In genomic region chr7:22445140-22445722, GRCh38 we compare ENCODE assay signal across 8 cellular contexts. TPM values are rescaled to one million over a fixed set of nuclear protein-coding genes. Genes with fewer than 3 reads are reported as not detected.
DNase-seq lines count a peak whose midpoint lies in the region; ATAC-seq and TF ChIP-seq lines count a peak whose summit lies in the region.

No MANE protein-coding gene starts in this region.

- peak; percentile 99 for DNase-seq in DMS53 (lab: John Stamatoyannopoulos, UW)
- DNase-seq in GM23338 (ENCODE audit: low spot score): peak; percentile 36
- peak; percentile 83 for DNase-seq in NCI-H345 (lab: John Stamatoyannopoulos, UW)
- DNase-seq in fibroblast of pulmonary artery (ENCODE audit: low read depth): peak; percentile 75
- DNase-seq in progenitor cell of endocrine pancreas (ENCODE audit: low spot score, unreplicated experiment): no peak
- no peak for DNase-seq in GM03348 (ENCODE audit: low spot score)
- DNase-seq in activated CD4-positive, alpha-beta memory T cell treated with anti-CD3 and anti-CD28 coated beads, Interleukin-2, amount 10 ng/mL, durations not matched to agents 7 days and 5 days: no peak
- no peak for DNase-seq in activated CD4-positive, alpha-beta T cell treated with anti-CD3 and anti-CD28 coated beads for 4 hours

- TF ChIP-seq CTCF in GM23338 (conservative IDR thresholded peaks at IDR 0.05; ENCODE audit: low read depth in 2 of 2) (no peak), fibroblast of pulmonary artery (IDR thresholded peaks at IDR 0.05; ENCODE audit: low read length, missing control alignments) (no peak), progenitor cell of endocrine pancreas (IDR thresholded peaks at IDR 0.05; ENCODE audit: unreplicated experiment) (no peak)

- peaks cover 5% of the 10 kb centered on the region; the same call in 1 of the 2 replicates for H3K9me2 ChIP-seq in GM23338 (ENCODE audit: insufficient read depth)

- POLR2A ChIA-PET in activated CD4-positive, alpha-beta memory T cell treated with anti-CD3 and anti-CD28 coated beads, Interleukin-2, amount 10 ng/mL, durations not matched to agents 7 days and 5 days (lab: Charles Lee): no interaction called here

- H3K79me2 ChIP-seq in GM23338 (replicated peaks; ENCODE audit: insufficient read depth): no peaks in the 10 kb centered on the region

- H3K27me3 ChIP-seq in GM23338 (ENCODE audit: insufficient read depth): no peaks in the 10 kb centered on the region

- H4K20me1 ChIP-seq in GM23338 (replicated peaks; ENCODE audit: insufficient read depth): no peaks in the 10 kb centered on the region

- peak; percentile 80 for ATAC-seq in GM23338

- no peaks in the 10 kb centered on the region for H3K36me3 ChIP-seq in GM23338 (ENCODE audit: insufficient read depth)

- CTCF ChIA-PET in activated CD4-positive, alpha-beta memory T cell treated with anti-CD3 and anti-CD28 coated beads, Interleukin-2, amount 10 ng/mL, durations not matched to agents 7 days and 5 days (lab: Charles Lee): no interaction called here

- H2AFZ ChIP-seq in GM23338: no peak overlapping the region

- H3K4me1 ChIP-seq in GM23338 (ENCODE audit: insufficient read depth): no peaks in the 10 kb centered on the region; the same call in 1 of the 2 replicates

- H3K27me3 Mint-ChIP-seq in GM23338 (ENCODE audit: insufficient read depth, low read depth, poor library complexity) (peaks cover 4% of the 10 kb centered on the region), progenitor cell of endocrine pancreas (no peaks in the 10 kb centered on the region)
- H3K27me3 Mint-ChIP-seq in activated CD4-positive, alpha-beta memory T cell treated with anti-CD3 and anti-CD28 coated beads, Interleukin-2, amount 10 ng/mL, durations not matched to agents 7 days and 5 days: peaks cover 22% of the 10 kb centered on the region

- H3K4me1 Mint-ChIP-seq in GM23338 (peaks cover 30% of the 10 kb centered on the region), progenitor cell of endocrine pancreas (ENCODE audit: low read depth) (peaks cover 32% of the 10 kb centered on the region)
- H3K4me1 Mint-ChIP-seq in activated CD4-positive, alpha-beta memory T cell treated with anti-CD3 and anti-CD28 coated beads, Interleukin-2, amount 10 ng/mL, durations not matched to agents 7 days and 5 days: peaks cover 15% of the 10 kb centered on the region

- no peaks in the 10 kb centered on the region for H3F3A ChIP-seq in GM23338 (replicated peaks; ENCODE audit: low read depth)

- H3K4me2 ChIP-seq in GM23338: no peak overlapping the region

- peak overlapping the region; percentile 39; the same call in 1 of the 2 replicates for H3K27ac ChIP-seq in GM23338 (ENCODE audit: low read depth)

- H3K4me3 Mint-ChIP-seq in GM23338: no peak overlapping the region
- no peak overlapping the region for H3K4me3 Mint-ChIP-seq in progenitor cell of endocrine pancreas (ENCODE audit: low read depth)
- no peak overlapping the region for H3K4me3 Mint-ChIP-seq in activated CD4-positive, alpha-beta memory T cell treated with anti-CD3 and anti-CD28 coated beads, Interleukin-2, amount 10 ng/mL, durations not matched to agents 7 days and 5 days

- H3K4me3 ChIP-seq in GM23338: no peak overlapping the region
- no peak overlapping the region for H3K4me3 ChIP-seq in fibroblast of pulmonary artery (replicated peaks; ENCODE audit: low read depth, low read length)

- no peaks in the 10 kb centered on the region for H3K9me3 Mint-ChIP-seq in GM23338
- no peaks in the 10 kb centered on the region for H3K9me3 Mint-ChIP-seq in progenitor cell of endocrine pancreas (ENCODE audit: low read depth)
- H3K9me3 Mint-ChIP-seq in activated CD4-positive, alpha-beta memory T cell treated with anti-CD3 and anti-CD28 coated beads, Interleukin-2, amount 10 ng/mL, durations not matched to agents 7 days and 5 days: no peaks in the 10 kb centered on the region

- H3K27ac Mint-ChIP-seq in GM23338: no peak overlapping the region
- peak overlapping the region; percentile 92 for H3K27ac Mint-ChIP-seq in progenitor cell of endocrine pancreas
- H3K27ac Mint-ChIP-seq in activated CD4-positive, alpha-beta memory T cell treated with anti-CD3 and anti-CD28 coated beads, Interleukin-2, amount 10 ng/mL, durations not matched to agents 7 days and 5 days: no peak overlapping the region

- no peaks in the 10 kb centered on the region for H3K36me3 Mint-ChIP-seq in GM23338 (ENCODE audit: low read depth)
- H3K36me3 Mint-ChIP-seq in progenitor cell of endocrine pancreas (ENCODE audit: insufficient read depth): no peaks in the 10 kb centered on the region
- no peaks in the 10 kb centered on the region for H3K36me3 Mint-ChIP-seq in activated CD4-positive, alpha-beta memory T cell treated with anti-CD3 and anti-CD28 coated beads, Interleukin-2, amount 10 ng/mL, durations not matched to agents 7 days and 5 days (ENCODE audit: low read depth)

TF ChIP-seq in GM23338, 12 proteins besides CTCF, POLR2A, EP300 and RAD21 (continues in another document):
- TF ChIP-seq ZNF462 (CRISPR knock-in tag; IDR thresholded peaks at IDR 0.05): no peak
- TF ChIP-seq JUNB (IDR thresholded peaks at IDR 0.05; ENCODE audit: unreplicated experiment): no peak
- no peak for TF ChIP-seq NANOG (IDR thresholded peaks at IDR 0.05; ENCODE audit: borderline replicate concordance)
- TF ChIP-seq ZNF114 (CRISPR knock-in tag; IDR thresholded peaks at IDR 0.05): no peak
- TF ChIP-seq POLR2AphosphoS5 (IDR thresholded peaks at IDR 0.05; ENCODE audit: low read depth): no peak
- no peak for TF ChIP-seq CREB1 (CRISPR knock-in tag; IDR thresholded peaks at IDR 0.05; ENCODE audit: low read depth)

RNA-seq across cellular contexts. Expression of gene STEAP1B, which starts 54.8 kb away (rescaled TPM):
- 13.9 and 16.5 TPM in 2 replicates for total RNA-seq in GM23338 (2014; rRNA removed; shearing (Covaris generic))
- 4.5 and 4.9 TPM in 2 replicates for polyA plus RNA-seq in GM23338 (2016; fragmentation: Nextera tagmentation; extraction: Ambion mirVana)
- 0.89 and 1.2 TPM in 2 replicates for total RNA-seq in progenitor cell of endocrine pancreas
- under 1 TPM; 0.30 to 0.33 TPM for total RNA-seq in activated CD4-positive, alpha-beta memory T cell treated with anti-CD3 and anti-CD28 coated beads, Interleukin-2, amount 10 ng/mL, durations not matched to agents 7 days and 5 days

Comparison
In these comparisons a context has a peak if more than half of its experiments do, and no peak if none do; other contexts are left out.
1. DNase-seq: peak in DMS53 (single experiment), GM23338 (single experiment), NCI-H345 (single experiment) and fibroblast of pulmonary artery (single experiment); none in progenitor cell of endocrine pancreas (single experiment), GM03348 (single experiment), activated CD4-positive, alpha-beta memory T cell treated with anti-CD3 and anti-CD28 coated beads, Interleukin-2, amount 10 ng/mL, durations not matched to agents 7 days and 5 days (single experiment) and activated CD4-positive, alpha-beta T cell treated with anti-CD3 and anti-CD28 coated beads for 4 hours (0 of 2).